In the genomic region with DNA sequence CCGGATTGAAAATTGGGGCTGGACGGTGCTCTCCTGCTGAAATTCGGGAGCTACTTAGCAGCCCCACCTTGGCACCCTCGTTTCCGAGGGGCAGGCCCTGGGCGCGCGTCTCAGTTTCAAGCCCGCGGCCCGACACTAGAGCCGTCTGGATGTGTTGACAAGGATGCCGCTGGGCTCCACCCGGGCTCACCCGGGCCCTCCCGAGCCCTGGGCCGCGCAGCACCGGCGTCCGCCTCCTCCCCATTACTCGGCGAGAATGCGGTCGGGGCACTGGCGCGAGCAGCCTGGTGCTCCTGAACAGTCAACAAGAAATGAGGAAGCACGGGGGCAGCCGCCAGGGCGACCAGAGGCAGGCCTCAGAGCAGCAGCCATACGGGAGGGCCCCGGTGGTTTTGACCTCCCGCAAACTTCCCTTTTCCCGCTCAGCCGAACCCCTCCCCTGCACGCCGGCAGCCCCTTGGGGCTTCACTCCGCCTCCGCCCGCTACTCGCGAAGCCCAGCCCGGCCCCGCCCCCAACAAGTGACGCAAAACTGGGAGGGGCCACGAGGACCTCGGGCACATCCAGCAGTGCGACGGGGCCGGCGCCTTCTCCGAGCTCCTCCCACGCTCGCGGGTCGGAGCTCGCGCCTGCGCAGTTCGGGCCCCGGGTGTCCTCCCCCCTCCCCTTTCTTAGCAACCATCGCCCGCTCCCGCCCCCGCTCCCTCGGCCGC, we compare ENCODE assay signal across 1 cellular context.
A peak's percentile ranks its signal among the peaks of the same experiment; 100 is the strongest.
TF ChIP-seq lines count a peak whose summit lies in the region.

No MANE protein-coding gene starts in this region.

TF ChIP-seq in HepG2, 621 proteins besides CTCF, POLR2A, EP300 and RAD21 (continued from another document and continues in another):
- TF ChIP-seq, protein P1, sequence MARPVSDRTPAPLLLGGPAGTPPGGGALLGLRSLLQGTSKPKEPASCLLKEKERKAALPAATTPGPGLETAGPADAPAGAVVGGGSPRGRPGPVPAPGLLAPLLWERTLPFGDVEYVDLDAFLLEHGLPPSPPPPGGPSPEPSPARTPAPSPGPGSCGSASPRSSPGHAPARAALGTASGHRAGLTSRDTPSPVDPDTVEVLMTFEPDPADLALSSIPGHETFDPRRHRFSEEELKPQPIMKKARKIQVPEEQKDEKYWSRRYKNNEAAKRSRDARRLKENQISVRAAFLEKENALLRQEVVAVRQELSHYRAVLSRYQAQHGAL (CRISPR knock-in tag; IDR thresholded peaks at IDR 0.05; ENCODE audit: not compliant biosample characterization): no peak
- TF ChIP-seq ZSCAN30 (CRISPR knock-in tag; IDR thresholded peaks at IDR 0.05) (no peak), ZFY (CRISPR knock-in tag; IDR thresholded peaks at IDR 0.05) (peak; percentile 95), KDM5B (CRISPR knock-in tag; IDR thresholded peaks at IDR 0.05; ENCODE audit: borderline replicate concordance) (peak; percentile 93), TOPORS (CRISPR knock-in tag; IDR thresholded peaks at IDR 0.05) (peak; percentile 82), HMG20B (CRISPR knock-in tag; conservative IDR thresholded peaks at IDR 0.05) (0 out of 2 replicates have a peak, but pooled peaks have one; percentile 27), MIER3 (CRISPR knock-in tag; IDR thresholded peaks at IDR 0.05; ENCODE audit: borderline replicate concordance) (peak; percentile 77; the same call in 1 of the 2 replicates), SMARCC2 (IDR thresholded peaks at IDR 0.05) (no peak), CAMTA2 (CRISPR knock-in tag; IDR thresholded peaks at IDR 0.05; ENCODE audit: borderline replicate concordance) (0 out of 2 replicates have a peak, but pooled peaks have one; percentile 61), RARG (CRISPR knock-in tag; IDR thresholded peaks at IDR 0.05; ENCODE audit: low read depth) (no peak), SMAD3 (CRISPR knock-in tag; IDR thresholded peaks at IDR 0.05) (peak; percentile 88), DPF2 (CRISPR knock-in tag; IDR thresholded peaks at IDR 0.05; ENCODE audit: borderline replicate concordance, low read depth) (no peak), ZNF354B (CRISPR knock-in tag; IDR thresholded peaks at IDR 0.05) (no peak), NFYC (CRISPR knock-in tag; IDR thresholded peaks at IDR 0.05) (peak; percentile 59), GLI4 (CRISPR knock-in tag; IDR thresholded peaks at IDR 0.05; ENCODE audit: borderline replicate concordance) (no peak; the same call in 1 of the 2 replicates), STAG1 (CRISPR knock-in tag; IDR thresholded peaks at IDR 0.05) (peak; percentile 28; the same call in 1 of the 2 replicates), MTF1 (CRISPR knock-in tag; IDR thresholded peaks at IDR 0.05) (no peak), ZNF510 (CRISPR knock-in tag; IDR thresholded peaks at IDR 0.05; ENCODE audit: low read depth) (peak; percentile 87; the same call in 1 of the 2 replicates), ZNF12 (CRISPR knock-in tag; IDR thresholded peaks at IDR 0.05) (peak; percentile 16; the same call in 1 of the 2 replicates), KLF11 (CRISPR knock-in tag; IDR thresholded peaks at IDR 0.05) (peak; percentile 90; the same call in 1 of the 2 replicates), NRL (CRISPR knock-in tag; IDR thresholded peaks at IDR 0.05; ENCODE audit: borderline replicate concordance) (peak; percentile 93), NFRKB (IDR thresholded peaks at IDR 0.05) (no peak), CCAR2 (optimal IDR thresholded peaks at IDR 0.05; ENCODE audit: low read depth, low read length) (no peak), BCL6 (CRISPR knock-in tag; IDR thresholded peaks at IDR 0.05) (peak; percentile 62), YEATS2 (CRISPR knock-in tag; IDR thresholded peaks at IDR 0.05; ENCODE audit: borderline replicate concordance) (0 out of 2 replicates have a peak, but pooled peaks have one; percentile 65), ZNF468 (CRISPR knock-in tag; IDR thresholded peaks at IDR 0.05) (no peak), BORCS8-MEF2B (CRISPR knock-in tag; IDR thresholded peaks at IDR 0.05) (peak; percentile 82), ZFP36L2 (CRISPR knock-in tag; IDR thresholded peaks at IDR 0.05) (peak; percentile 90; the same call in 1 of the 2 replicates), HNRNPH1 (optimal IDR thresholded peaks at IDR 0.05; ENCODE audit: low read depth, low read length) (no peak), TSC22D2 (CRISPR knock-in tag; IDR thresholded peaks at IDR 0.05; ENCODE audit: borderline replicate concordance) (peak; percentile 80; the same call in 1 of the 2 replicates), ZNF20 (CRISPR knock-in tag; IDR thresholded peaks at IDR 0.05) (no peak), PHB2 (IDR thresholded peaks at IDR 0.05; ENCODE audit: partially characterized antibody) (no peak), TP53 (CRISPR knock-in tag; conservative IDR thresholded peaks at IDR 0.05) (no peak; the same call in 1 of the 2 replicates), SP140L (CRISPR knock-in tag; IDR thresholded peaks at IDR 0.05; ENCODE audit: borderline replicate concordance) (peak; percentile 91; the same call in 1 of the 2 replicates), TBL1XR1 (IDR thresholded peaks at IDR 0.05; ENCODE audit: borderline replicate concordance, low read length, partially characterized antibody) (no peak), KDM1A (CRISPR knock-in tag; IDR thresholded peaks at IDR 0.05) (no peak), HNRNPL (IDR thresholded peaks at IDR 0.05; ENCODE audit: low read depth, low read length) (peak; percentile 64), ZNF773 (CRISPR knock-in tag; IDR thresholded peaks at IDR 0.05; ENCODE audit: borderline replicate concordance) (no peak), NFATC3 (CRISPR knock-in tag; IDR thresholded peaks at IDR 0.05) (no peak; the same call in 1 of the 2 replicates)
- TF ChIP-seq, protein P2, sequence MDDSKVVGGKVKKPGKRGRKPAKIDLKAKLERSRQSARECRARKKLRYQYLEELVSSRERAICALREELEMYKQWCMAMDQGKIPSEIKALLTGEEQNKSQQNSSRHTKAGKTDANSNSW (CRISPR knock-in tag; IDR thresholded peaks at IDR 0.05; ENCODE audit: borderline replicate concordance): no peak
- TF ChIP-seq, protein P3, sequence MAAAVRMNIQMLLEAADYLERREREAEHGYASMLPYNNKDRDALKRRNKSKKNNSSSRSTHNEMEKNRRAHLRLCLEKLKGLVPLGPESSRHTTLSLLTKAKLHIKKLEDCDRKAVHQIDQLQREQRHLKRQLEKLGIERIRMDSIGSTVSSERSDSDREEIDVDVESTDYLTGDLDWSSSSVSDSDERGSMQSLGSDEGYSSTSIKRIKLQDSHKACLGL (CRISPR knock-in tag; IDR thresholded peaks at IDR 0.05): no peak
- TF ChIP-seq, protein P4, sequence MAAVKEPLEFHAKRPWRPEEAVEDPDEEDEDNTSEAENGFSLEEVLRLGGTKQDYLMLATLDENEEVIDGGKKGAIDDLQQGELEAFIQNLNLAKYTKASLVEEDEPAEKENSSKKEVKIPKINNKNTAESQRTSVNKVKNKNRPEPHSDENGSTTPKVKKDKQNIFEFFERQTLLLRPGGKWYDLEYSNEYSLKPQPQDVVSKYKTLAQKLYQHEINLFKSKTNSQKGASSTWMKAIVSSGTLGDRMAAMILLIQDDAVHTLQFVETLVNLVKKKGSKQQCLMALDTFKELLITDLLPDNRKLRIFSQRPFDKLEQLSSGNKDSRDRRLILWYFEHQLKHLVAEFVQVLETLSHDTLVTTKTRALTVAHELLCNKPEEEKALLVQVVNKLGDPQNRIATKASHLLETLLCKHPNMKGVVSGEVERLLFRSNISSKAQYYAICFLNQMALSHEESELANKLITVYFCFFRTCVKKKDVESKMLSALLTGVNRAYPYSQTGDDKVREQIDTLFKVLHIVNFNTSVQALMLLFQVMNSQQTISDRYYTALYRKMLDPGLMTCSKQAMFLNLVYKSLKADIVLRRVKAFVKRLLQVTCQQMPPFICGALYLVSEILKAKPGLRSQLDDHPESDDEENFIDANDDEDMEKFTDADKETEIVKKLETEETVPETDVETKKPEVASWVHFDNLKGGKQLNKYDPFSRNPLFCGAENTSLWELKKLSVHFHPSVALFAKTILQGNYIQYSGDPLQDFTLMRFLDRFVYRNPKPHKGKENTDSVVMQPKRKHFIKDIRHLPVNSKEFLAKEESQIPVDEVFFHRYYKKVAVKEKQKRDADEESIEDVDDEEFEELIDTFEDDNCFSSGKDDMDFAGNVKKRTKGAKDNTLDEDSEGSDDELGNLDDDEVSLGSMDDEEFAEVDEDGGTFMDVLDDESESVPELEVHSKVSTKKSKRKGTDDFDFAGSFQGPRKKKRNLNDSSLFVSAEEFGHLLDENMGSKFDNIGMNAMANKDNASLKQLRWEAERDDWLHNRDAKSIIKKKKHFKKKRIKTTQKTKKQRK (IDR thresholded peaks at IDR 0.05; ENCODE audit: low read length): no peak
- TF ChIP-seq, protein P5, sequence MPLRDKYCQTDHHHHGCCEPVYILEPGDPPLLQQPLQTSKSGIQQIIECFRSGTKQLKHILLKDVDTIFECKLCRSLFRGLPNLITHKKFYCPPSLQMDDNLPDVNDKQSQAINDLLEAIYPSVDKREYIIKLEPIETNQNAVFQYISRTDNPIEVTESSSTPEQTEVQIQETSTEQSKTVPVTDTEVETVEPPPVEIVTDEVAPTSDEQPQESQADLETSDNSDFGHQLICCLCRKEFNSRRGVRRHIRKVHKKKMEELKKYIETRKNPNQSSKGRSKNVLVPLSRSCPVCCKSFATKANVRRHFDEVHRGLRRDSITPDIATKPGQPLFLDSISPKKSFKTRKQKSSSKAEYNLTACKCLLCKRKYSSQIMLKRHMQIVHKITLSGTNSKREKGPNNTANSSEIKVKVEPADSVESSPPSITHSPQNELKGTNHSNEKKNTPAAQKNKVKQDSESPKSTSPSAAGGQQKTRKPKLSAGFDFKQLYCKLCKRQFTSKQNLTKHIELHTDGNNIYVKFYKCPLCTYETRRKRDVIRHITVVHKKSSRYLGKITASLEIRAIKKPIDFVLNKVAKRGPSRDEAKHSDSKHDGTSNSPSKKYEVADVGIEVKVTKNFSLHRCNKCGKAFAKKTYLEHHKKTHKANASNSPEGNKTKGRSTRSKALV (CRISPR knock-in tag; IDR thresholded peaks at IDR 0.05): peak; percentile 66; the same call in 1 of the 2 replicates
- TF ChIP-seq, protein P6, sequence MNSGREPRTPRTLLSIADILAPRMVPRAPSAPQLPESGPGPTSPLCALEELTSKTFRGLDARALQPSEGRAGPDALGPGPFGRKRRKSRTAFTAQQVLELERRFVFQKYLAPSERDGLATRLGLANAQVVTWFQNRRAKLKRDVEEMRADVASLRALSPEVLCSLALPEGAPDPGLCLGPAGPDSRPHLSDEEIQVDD (CRISPR knock-in tag; IDR thresholded peaks at IDR 0.05; ENCODE audit: borderline replicate concordance): peak; percentile 89; the same call in 1 of the 2 replicates
- TF ChIP-seq, protein P7, sequence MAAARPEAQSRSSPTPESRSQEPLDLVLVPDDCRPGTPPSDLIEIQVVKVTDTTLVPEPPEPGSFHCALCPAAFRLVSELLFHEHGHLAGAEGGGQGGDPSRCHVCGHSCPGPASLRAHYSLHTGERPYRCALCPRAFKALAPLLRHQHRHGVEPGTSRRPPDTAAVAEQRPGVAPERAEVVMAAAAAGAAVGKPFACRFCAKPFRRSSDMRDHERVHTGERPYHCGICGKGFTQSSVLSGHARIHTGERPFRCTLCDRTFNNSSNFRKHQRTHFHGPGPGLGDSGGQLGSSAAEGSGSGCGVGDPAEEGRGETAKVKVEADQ (CRISPR knock-in tag; IDR thresholded peaks at IDR 0.05; ENCODE audit: borderline replicate concordance): no peak
- TF ChIP-seq, protein P8, sequence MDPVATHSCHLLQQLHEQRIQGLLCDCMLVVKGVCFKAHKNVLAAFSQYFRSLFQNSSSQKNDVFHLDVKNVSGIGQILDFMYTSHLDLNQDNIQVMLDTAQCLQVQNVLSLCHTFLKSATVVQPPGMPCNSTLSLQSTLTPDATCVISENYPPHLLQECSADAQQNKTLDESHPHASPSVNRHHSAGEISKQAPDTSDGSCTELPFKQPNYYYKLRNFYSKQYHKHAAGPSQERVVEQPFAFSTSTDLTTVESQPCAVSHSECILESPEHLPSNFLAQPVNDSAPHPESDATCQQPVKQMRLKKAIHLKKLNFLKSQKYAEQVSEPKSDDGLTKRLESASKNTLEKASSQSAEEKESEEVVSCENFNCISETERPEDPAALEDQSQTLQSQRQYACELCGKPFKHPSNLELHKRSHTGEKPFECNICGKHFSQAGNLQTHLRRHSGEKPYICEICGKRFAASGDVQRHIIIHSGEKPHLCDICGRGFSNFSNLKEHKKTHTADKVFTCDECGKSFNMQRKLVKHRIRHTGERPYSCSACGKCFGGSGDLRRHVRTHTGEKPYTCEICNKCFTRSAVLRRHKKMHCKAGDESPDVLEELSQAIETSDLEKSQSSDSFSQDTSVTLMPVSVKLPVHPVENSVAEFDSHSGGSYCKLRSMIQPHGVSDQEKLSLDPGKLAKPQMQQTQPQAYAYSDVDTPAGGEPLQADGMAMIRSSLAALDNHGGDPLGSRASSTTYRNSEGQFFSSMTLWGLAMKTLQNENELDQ (CRISPR knock-in tag; IDR thresholded peaks at IDR 0.05; ENCODE audit: borderline replicate concordance): no peak
- TF ChIP-seq, protein P9, sequence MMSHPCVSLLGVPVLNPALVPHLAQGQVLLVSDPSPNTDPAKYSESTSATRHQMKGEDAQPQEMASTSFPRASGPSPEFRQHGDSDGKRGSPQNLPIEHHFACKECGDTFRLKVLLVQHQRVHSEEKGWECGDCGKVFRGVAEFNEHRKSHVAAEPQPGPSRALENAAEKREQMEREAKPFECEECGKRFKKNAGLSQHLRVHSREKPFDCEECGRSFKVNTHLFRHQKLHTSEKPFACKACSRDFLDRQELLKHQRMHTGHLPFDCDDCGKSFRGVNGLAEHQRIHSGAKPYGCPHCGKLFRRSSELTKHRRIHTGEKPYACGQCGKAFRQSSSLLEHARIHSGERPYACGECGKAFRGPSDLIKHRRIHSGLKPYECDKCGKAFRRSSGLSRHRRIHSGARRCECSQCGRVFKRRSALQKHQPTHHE (CRISPR knock-in tag; IDR thresholded peaks at IDR 0.05; ENCODE audit: borderline replicate concordance): no peak
- TF ChIP-seq, protein P10, sequence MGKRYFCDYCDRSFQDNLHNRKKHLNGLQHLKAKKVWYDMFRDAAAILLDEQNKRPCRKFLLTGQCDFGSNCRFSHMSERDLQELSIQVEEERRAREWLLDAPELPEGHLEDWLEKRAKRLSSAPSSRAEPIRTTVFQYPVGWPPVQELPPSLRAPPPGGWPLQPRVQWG (CRISPR knock-in tag; IDR thresholded peaks at IDR 0.05; ENCODE audit: borderline replicate concordance, low read depth): no peak
- TF ChIP-seq, protein P11, sequence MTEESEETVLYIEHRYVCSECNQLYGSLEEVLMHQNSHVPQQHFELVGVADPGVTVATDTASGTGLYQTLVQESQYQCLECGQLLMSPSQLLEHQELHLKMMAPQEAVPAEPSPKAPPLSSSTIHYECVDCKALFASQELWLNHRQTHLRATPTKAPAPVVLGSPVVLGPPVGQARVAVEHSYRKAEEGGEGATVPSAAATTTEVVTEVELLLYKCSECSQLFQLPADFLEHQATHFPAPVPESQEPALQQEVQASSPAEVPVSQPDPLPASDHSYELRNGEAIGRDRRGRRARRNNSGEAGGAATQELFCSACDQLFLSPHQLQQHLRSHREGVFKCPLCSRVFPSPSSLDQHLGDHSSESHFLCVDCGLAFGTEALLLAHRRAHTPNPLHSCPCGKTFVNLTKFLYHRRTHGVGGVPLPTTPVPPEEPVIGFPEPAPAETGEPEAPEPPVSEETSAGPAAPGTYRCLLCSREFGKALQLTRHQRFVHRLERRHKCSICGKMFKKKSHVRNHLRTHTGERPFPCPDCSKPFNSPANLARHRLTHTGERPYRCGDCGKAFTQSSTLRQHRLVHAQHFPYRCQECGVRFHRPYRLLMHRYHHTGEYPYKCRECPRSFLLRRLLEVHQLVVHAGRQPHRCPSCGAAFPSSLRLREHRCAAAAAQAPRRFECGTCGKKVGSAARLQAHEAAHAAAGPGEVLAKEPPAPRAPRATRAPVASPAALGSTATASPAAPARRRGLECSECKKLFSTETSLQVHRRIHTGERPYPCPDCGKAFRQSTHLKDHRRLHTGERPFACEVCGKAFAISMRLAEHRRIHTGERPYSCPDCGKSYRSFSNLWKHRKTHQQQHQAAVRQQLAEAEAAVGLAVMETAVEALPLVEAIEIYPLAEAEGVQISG (CRISPR knock-in tag; IDR thresholded peaks at IDR 0.05): peak; percentile 87
